ENCODE assay signal across 8 cellular contexts in the genomic region with DNA sequence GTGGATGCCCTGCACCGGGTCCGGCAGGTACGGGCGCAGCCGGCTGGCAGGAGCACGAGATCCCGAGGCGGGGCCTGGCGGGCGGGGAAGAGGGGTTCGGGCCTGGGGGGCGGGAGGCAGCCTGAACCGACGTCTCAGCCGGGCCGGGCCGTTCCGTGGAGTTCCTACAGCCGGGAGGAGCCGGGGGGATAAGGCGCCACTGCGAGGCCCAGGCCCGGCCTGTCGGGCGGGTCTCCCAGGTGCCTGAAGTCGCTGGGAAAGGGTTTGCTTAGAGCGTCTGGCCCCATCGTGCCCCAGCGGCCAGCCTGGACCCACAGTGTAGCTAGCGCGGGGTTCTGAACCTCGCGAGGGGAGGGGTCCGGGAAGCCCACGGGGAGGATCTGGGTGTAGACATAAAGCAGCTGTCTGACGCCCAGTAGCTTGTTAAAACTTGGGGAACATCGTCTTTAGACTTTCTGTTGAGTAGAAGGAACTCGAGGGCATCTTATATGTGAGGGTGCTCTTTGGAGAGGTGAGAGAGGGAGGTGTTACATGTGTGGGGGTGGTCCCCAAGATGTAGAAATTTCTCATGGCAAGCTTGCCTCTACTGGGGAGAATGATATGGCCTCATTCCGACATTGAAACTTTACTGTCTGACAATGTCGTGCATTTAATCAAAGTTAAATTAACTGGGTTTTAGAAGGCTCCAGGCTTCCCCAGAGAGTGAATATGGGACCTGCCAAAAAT. TPM values are rescaled to one million over a fixed set of nuclear protein-coding genes. Genes with fewer than 3 reads are reported as not detected.
DNase-seq lines count a peak whose midpoint lies in the region; ATAC-seq and TF ChIP-seq lines count a peak whose summit lies in the region.

No MANE protein-coding gene starts in this region.

- peak overlapping the region; percentile 89 for H3K14ac ChIP-seq in H9 (ENCODE audit: insufficient read depth, low read length)

- peak overlapping the region in 2 of 3 experiments; percentile 66 to 94; a peak in 5 of 7 replicates for H3K27ac Mint-ChIP-seq in H9
- peak overlapping the region; percentile 54 to 95 (median 89) for H3K27ac Mint-ChIP-seq in naive thymus-derived CD4-positive, alpha-beta T cell

- H3K27ac ChIP-seq in H9 (ENCODE audit: insufficient read length, low read depth, low read length) (no peak overlapping the region), PC-3 (ENCODE audit: low read length) (no peak overlapping the region)
- peak overlapping the region; percentile 85 for H3K27ac ChIP-seq in naive thymus-derived CD4-positive, alpha-beta T cell (ENCODE audit: low read depth, low read length)

- H3K23ac ChIP-seq in H9 (ENCODE audit: insufficient read length, low read depth, low read length): no peak overlapping the region

- DNase-seq in EL: peak; percentile 11
- no peak for DNase-seq in H9
- no peak for DNase-seq in PC-3
- no peak for DNase-seq in epithelial cell of esophagus (ENCODE audit: low read depth)
- DNase-seq in naive thymus-derived CD4-positive, alpha-beta T cell: peak in 4 of 9 donors; percentile 8 to 21 (median 12)
- no peak for DNase-seq in Ammon's horn (ENCODE audit: low spot score)
- DNase-seq in midbrain (lab: John Stamatoyannopoulos, UW): no peak
- DNase-seq in NCI-H1436 (lab: John Stamatoyannopoulos, UW): no peak

- no peaks in the 10 kb centered on the region for H3F3A ChIP-seq in PC-3 (ENCODE audit: low read length, unreplicated experiment)

- peaks cover 11% of the 10 kb centered on the region for H3K27me3 Mint-ChIP-seq in H9 (ENCODE audit: low read depth)
- H3K27me3 Mint-ChIP-seq in naive thymus-derived CD4-positive, alpha-beta T cell: peaks cover 0 to 5% (median 0%) of the 10 kb centered on the region in 5 donors

- no peak overlapping the region for H2AFZ ChIP-seq in H9 (ENCODE audit: low read length)
- H2AFZ ChIP-seq in PC-3 (ENCODE audit: low read length): peak overlapping the region; percentile 92; the same call in 1 of the 2 replicates

- H2BK120ac ChIP-seq in H9 (ENCODE audit: low read depth, low read length, poor library complexity, severe bottlenecking): no peak overlapping the region

- peak overlapping the region; percentile 69 for H3K18ac ChIP-seq in H9 (ENCODE audit: insufficient read length, low read depth, low read length)

- H4K8ac ChIP-seq in H9 (replicated peaks; ENCODE audit: insufficient read length, low read depth, low read length): no peak overlapping the region

- no peak overlapping the region for H2BK12ac ChIP-seq in H9 (ENCODE audit: insufficient read length, low read depth, low read length)

- CTCF ChIA-PET in PC-3 (lab: Charles Lee): no interaction called here
- CTCF ChIA-PET in naive thymus-derived CD4-positive, alpha-beta T cell (lab: Charles Lee): no interaction called here

- no peaks in the 10 kb centered on the region; the same call in 1 of the 2 replicates for H3K36me3 ChIP-seq in PC-3 (ENCODE audit: low read depth, low read length)
- H3K36me3 ChIP-seq in naive thymus-derived CD4-positive, alpha-beta T cell (ENCODE audit: control insufficient read depth in 2 of 3, insufficient read depth in 3 of 3, low read length in 3 of 3): peaks cover 0 to 3% (median 0%) of the 10 kb centered on the region in 3 experiments

- peaks cover 0 to 17% (median 16%) of the 10 kb centered on the region in 3 experiments; a peak in 6 of 7 replicates for H3K36me3 Mint-ChIP-seq in H9 (ENCODE audit: insufficient read depth in 1 of 3, low read depth in 3 of 3)
- peaks cover 0 to 5% (median 4%) of the 10 kb centered on the region in 5 donors for H3K36me3 Mint-ChIP-seq in naive thymus-derived CD4-positive, alpha-beta T cell

- no peak overlapping the region for H3K56ac ChIP-seq in H9 (ENCODE audit: insufficient read length, low read depth, low read length)

- no peak overlapping the region for H2AK5ac ChIP-seq in H9 (ENCODE audit: insufficient read length, low read length)

- ATAC-seq in PC-3: peak; percentile 12
- peak; percentile 49 for ATAC-seq in naive thymus-derived CD4-positive, alpha-beta T cell

- H3K9ac ChIP-seq in H9 (ENCODE audit: extremely low read depth, insufficient read length, low read length): peak overlapping the region; percentile 85
- peak overlapping the region; percentile 95 for H3K9ac ChIP-seq in PC-3 (ENCODE audit: low read length)

- H4K91ac ChIP-seq in H9 (ENCODE audit: insufficient read length, low read depth, low read length): no peak overlapping the region

- H3K9me3 ChIP-seq in H9 (ENCODE audit: control insufficient read depth, low read depth, low read length) (no peaks in the 10 kb centered on the region), PC-3 (ENCODE audit: low read length) (no peaks in the 10 kb centered on the region)
- H3K9me3 ChIP-seq in naive thymus-derived CD4-positive, alpha-beta T cell (ENCODE audit: control insufficient read depth in 2 of 3, low read length in 3 of 3): no peaks in the 10 kb centered on the region

- no peak for TF ChIP-seq CTCF in H9 (conservative IDR thresholded peaks at IDR 0.05)
- no peak for TF ChIP-seq CTCF in PC-3 (conservative IDR thresholded peaks at IDR 0.05; ENCODE audit: low read depth, low read length)
- TF ChIP-seq CTCF in epithelial cell of esophagus (IDR thresholded peaks at IDR 0.05; ENCODE audit: insufficient read depth, low read depth, low read length, missing control alignments): no peak

- no peak overlapping the region for H2BK5ac ChIP-seq in H9 (ENCODE audit: insufficient read length, low read length)

- no peaks in the 10 kb centered on the region for H3K27me3 ChIP-seq in H9 (ENCODE audit: insufficient read depth, low read length)
- no peaks in the 10 kb centered on the region for H3K27me3 ChIP-seq in PC-3 (ENCODE audit: low read length)
- H3K27me3 ChIP-seq in naive thymus-derived CD4-positive, alpha-beta T cell (ENCODE audit: control insufficient read depth in 2 of 2, insufficient read depth in 2 of 2, low read length in 2 of 2): no peaks in the 10 kb centered on the region

- no peak overlapping the region for H3K4ac ChIP-seq in H9 (ENCODE audit: low read depth, low read length)

- no peaks in the 10 kb centered on the region for H4K20me1 ChIP-seq in H9 (ENCODE audit: control insufficient read depth, insufficient read depth, insufficient read length)
- 0 out of 2 replicates have a peak, but pooled peaks cover 16% of the 10 kb centered on the region for H4K20me1 ChIP-seq in PC-3 (ENCODE audit: low read length)

- no peak overlapping the region for H2BK20ac ChIP-seq in H9 (ENCODE audit: low read depth, low read length, poor library complexity, severe bottlenecking)

- H3K4me1 Mint-ChIP-seq in H9: peaks cover 12 to 18% of the 10 kb centered on the region in 2 experiments
- H3K4me1 Mint-ChIP-seq in naive thymus-derived CD4-positive, alpha-beta T cell: peaks cover 22 to 59% (median 54%) of the 10 kb centered on the region in 7 donors

- H3K4me3 ChIP-seq in PC-3 (ENCODE audit: low read length) (peak overlapping the region; percentile 97), epithelial cell of esophagus (ENCODE audit: low read length) (peak overlapping the region; percentile 86)
- H3K4me3 ChIP-seq in naive thymus-derived CD4-positive, alpha-beta T cell (ENCODE audit: low read length): peak overlapping the region; percentile 99

- H3K4me3 Mint-ChIP-seq in H9: peak overlapping the region; percentile 92
- H3K4me3 Mint-ChIP-seq in naive thymus-derived CD4-positive, alpha-beta T cell: peak overlapping the region; percentile 87 to 97 (median 92)

- H3K79me1 ChIP-seq in H9 (ENCODE audit: insufficient read depth, low read depth, low read length, poor library complexity, severe bottlenecking): peaks cover 8% of the 10 kb centered on the region

- H3K9me3 Mint-ChIP-seq in H9: no peaks in the 10 kb centered on the region
- H3K9me3 Mint-ChIP-seq in naive thymus-derived CD4-positive, alpha-beta T cell: peaks cover 0 to 2% (median 0%) of the 10 kb centered on the region in 11 donors

- H3K4me2 ChIP-seq in H9 (ENCODE audit: insufficient read depth, insufficient read length, low read length) (peak overlapping the region; percentile 90), PC-3 (ENCODE audit: low read length) (peak overlapping the region; percentile 93)

- H3T11ph ChIP-seq in H9 (ENCODE audit: low read length): no peak overlapping the region

- no peak overlapping the region for H2BK15ac ChIP-seq in H9 (ENCODE audit: low read depth, low read length)

- peaks cover 12% of the 10 kb centered on the region for H3K23me2 ChIP-seq in H9 (ENCODE audit: insufficient read length, low read depth, low read length, poor library complexity, severe bottlenecking)

- intact Hi-C loops in PC-3 (cut with micrococcal nuclease): loop anchor here (5.0 kb wide), 1 partner anchor 118 kb away; no protein-coding TSS in a partner anchor
- intact Hi-C loops in naive thymus-derived CD4-positive, alpha-beta T cell (cut with micrococcal nuclease): loop anchor here (1.0 to 5.0 kb wide), 3 partner anchors 113 to 453 kb away; partner anchors contain the start of gene EXOSC2 (in 2 of the 2)

- no peak overlapping the region for H4K5ac ChIP-seq in H9 (ENCODE audit: insufficient read length, low read depth, low read length)

- BruUV-seq in PC-3 (replicated peaks; lab: Mats Ljungman, UMichigan): no TSS peak

- WGBS in H9 (ENCODE audit: extremely low coverage, insufficient read length, low lambda C conversion rate): no CpG with 5 or more reads among the region's 40 CpGs

- POLR2A ChIA-PET in PC-3 (lab: Charles Lee; ENCODE audit: unreplicated experiment): interaction anchor here (0.7 kb wide), 2 partner anchors 23 to 451 kb away, joined by 13 to 18 read pairs; no protein-coding TSS in a partner anchor
- POLR2A ChIA-PET in naive thymus-derived CD4-positive, alpha-beta T cell (lab: Charles Lee): interaction anchor here (0.6 kb wide), 1 partner anchor 755 kb away, joined by 3 read pairs; no protein-coding TSS in a partner anchor

- H3K9me2 ChIP-seq in PC-3 (replicated peaks; ENCODE audit: low read length): no peaks in the 10 kb centered on the region

- H3K79me2 ChIP-seq in H9 (ENCODE audit: insufficient read depth, low read length) (peaks cover 14% of the 10 kb centered on the region; the same call in 1 of the 2 replicates), PC-3 (ENCODE audit: low read length) (peaks cover 55% of the 10 kb centered on the region)

- H3K4me1 ChIP-seq in H9 (ENCODE audit: insufficient read depth, low read length) (no peaks in the 10 kb centered on the region), PC-3 (ENCODE audit: insufficient read depth, low read length) (peaks cover 17% of the 10 kb centered on the region)
- H3K4me1 ChIP-seq in naive thymus-derived CD4-positive, alpha-beta T cell (ENCODE audit: control insufficient read depth in 2 of 2, insufficient read depth in 2 of 2, low read length in 2 of 2): peaks cover 6 to 15% of the 10 kb centered on the region in 2 donors

RNA-seq across cellular contexts. Expression of gene FUBP3, which starts 0.5 kb away (rescaled TPM):
- total RNA-seq in H9 (2021) (78.6 and 83.5 TPM in 2 replicates), PC-3 (2014; rRNA removed) (53.7 and 59.6 TPM in 2 replicates)
- 10 to 100 TPM; 34.3 to 49.6 (median 40.5) TPM for total RNA-seq in naive thymus-derived CD4-positive, alpha-beta T cell
- polyA plus RNA-seq in naive thymus-derived CD4-positive, alpha-beta T cell: 10 to 100 TPM; 30.0 to 37.3 TPM
